ENCODE assay signal across 1 cellular context in the genomic region with DNA sequence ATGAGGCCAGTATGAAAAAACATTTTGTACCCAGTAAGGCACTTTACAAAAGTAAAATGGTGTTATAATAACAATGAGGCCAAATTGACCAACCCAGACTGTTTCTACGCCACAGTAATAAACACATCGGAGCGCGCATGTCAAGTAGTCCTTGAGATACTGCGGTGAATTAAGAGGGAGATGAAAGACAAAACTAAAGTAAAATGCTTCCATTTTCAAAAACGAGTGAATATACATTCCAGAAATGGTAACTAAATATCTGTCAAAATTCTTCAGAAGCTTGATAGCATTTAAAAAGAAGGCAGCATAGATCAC.
TF ChIP-seq lines count a peak whose summit lies in the region.

No MANE protein-coding gene starts in this region.

TF ChIP-seq in IMR-90, 13 proteins besides CTCF, POLR2A, EP300 and RAD21 (continued from another document):
- TF ChIP-seq, protein P1, sequence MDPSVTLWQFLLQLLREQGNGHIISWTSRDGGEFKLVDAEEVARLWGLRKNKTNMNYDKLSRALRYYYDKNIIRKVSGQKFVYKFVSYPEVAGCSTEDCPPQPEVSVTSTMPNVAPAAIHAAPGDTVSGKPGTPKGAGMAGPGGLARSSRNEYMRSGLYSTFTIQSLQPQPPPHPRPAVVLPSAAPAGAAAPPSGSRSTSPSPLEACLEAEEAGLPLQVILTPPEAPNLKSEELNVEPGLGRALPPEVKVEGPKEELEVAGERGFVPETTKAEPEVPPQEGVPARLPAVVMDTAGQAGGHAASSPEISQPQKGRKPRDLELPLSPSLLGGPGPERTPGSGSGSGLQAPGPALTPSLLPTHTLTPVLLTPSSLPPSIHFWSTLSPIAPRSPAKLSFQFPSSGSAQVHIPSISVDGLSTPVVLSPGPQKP (IDR thresholded peaks at IDR 0.05; ENCODE audit: borderline replicate concordance, low read depth, low read length) = no peak
- TF ChIP-seq MAFK (IDR thresholded peaks at IDR 0.05; ENCODE audit: low read depth, low read length) (no peak), CHD1 (IDR thresholded peaks at IDR 0.05; ENCODE audit: low read depth, low read length) (no peak), RCOR1 (IDR thresholded peaks at IDR 0.05; ENCODE audit: insufficient replicate concordance, low read length) (no peak)
- TF ChIP-seq, protein P2, sequence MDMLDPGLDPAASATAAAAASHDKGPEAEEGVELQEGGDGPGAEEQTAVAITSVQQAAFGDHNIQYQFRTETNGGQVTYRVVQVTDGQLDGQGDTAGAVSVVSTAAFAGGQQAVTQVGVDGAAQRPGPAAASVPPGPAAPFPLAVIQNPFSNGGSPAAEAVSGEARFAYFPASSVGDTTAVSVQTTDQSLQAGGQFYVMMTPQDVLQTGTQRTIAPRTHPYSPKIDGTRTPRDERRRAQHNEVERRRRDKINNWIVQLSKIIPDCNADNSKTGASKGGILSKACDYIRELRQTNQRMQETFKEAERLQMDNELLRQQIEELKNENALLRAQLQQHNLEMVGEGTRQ (IDR thresholded peaks at IDR 0.05; ENCODE audit: low read depth, low read length) = no peak
